ENCODE assay signal across 8 cellular contexts in genomic region chrX:71536285-71536684, GRCh38. TPM values are rescaled to one million over a fixed set of nuclear protein-coding genes. Genes with fewer than 3 reads are reported as not detected.
DNase-seq lines count a peak whose midpoint lies in the region; ATAC-seq and TF ChIP-seq lines count a peak whose summit lies in the region.

No MANE protein-coding gene starts in this region.

- no peaks in the 10 kb centered on the region for H3K9me3 ChIP-seq in CD8-positive, alpha-beta T cell (ENCODE audit: low read length)

- POLR2A ChIA-PET in CD8-positive, alpha-beta T cell (lab: Charles Lee), result interaction anchor here (0.7 to 6.2 kb wide), 6 partner anchors 9 to 170 kb away, joined by 3 to 42 read pairs (median 16); partner anchors contain the start of gene TAF1

- peak overlapping the region; percentile 48 for H3K4me3 ChIP-seq in CD8-positive, alpha-beta T cell (ENCODE audit: low read depth, low read length)
- peak overlapping the region; percentile 8 to 33 for H3K4me3 ChIP-seq in cardiac fibroblast (replicated peaks in 1 of 2; ENCODE audit: low read depth in 2 of 2, low read length in 2 of 2)

- peaks cover 44% of the 10 kb centered on the region for H3K4me1 Mint-ChIP-seq in CD8-positive, alpha-beta T cell (ENCODE audit: low read depth)
- peaks cover 54% of the 10 kb centered on the region for H3K4me1 Mint-ChIP-seq in osteocyte (ENCODE audit: unreplicated experiment)

- H3K27me3 ChIP-seq in CD8-positive, alpha-beta T cell (ENCODE audit: insufficient read depth, low read length), result no peaks in the 10 kb centered on the region

- no peaks in the 10 kb centered on the region for H3K27me3 Mint-ChIP-seq in CD8-positive, alpha-beta T cell (ENCODE audit: low read depth)
- no peaks in the 10 kb centered on the region for H3K27me3 Mint-ChIP-seq in osteocyte (ENCODE audit: unreplicated experiment)

- H3K9me3 Mint-ChIP-seq in CD8-positive, alpha-beta T cell, result no peaks in the 10 kb centered on the region
- no peaks in the 10 kb centered on the region for H3K9me3 Mint-ChIP-seq in osteocyte (ENCODE audit: unreplicated experiment)

- intact Hi-C loops in CD8-positive, alpha-beta T cell (cut with DNase I, micrococcal nuclease), result loop anchor here (10.0 kb wide), 3 partner anchors 251 to 441 kb away; partner anchors contain the start of genes FOXO4 (in 1 of the 2), NONO (in 1 of the 2) and ZMYM3 (in 1 of the 2)

- no peaks in the 10 kb centered on the region for H3K36me3 ChIP-seq in CD8-positive, alpha-beta T cell (ENCODE audit: insufficient read depth, low read length)

- peak overlapping the region; percentile 98 for H3K4me3 Mint-ChIP-seq in CD8-positive, alpha-beta T cell
- H3K4me3 Mint-ChIP-seq in osteocyte (ENCODE audit: unreplicated experiment), result peak overlapping the region; percentile 92

- no peak for ATAC-seq in CD8-positive, alpha-beta T cell
- ATAC-seq in GM18867 (IDR thresholded peaks at IDR 0.05; ENCODE audit: unreplicated experiment) (no peak), HG02870 (IDR thresholded peaks at IDR 0.05; ENCODE audit: unreplicated experiment) (no peak)

- H3K4me1 ChIP-seq in CD8-positive, alpha-beta T cell (ENCODE audit: insufficient read depth, low read length), result peaks cover 37% of the 10 kb centered on the region

- peaks cover 60% of the 10 kb centered on the region for H3K36me3 Mint-ChIP-seq in CD8-positive, alpha-beta T cell
- peaks cover 9% of the 10 kb centered on the region for H3K36me3 Mint-ChIP-seq in osteocyte (ENCODE audit: unreplicated experiment)

- H3K27ac Mint-ChIP-seq in CD8-positive, alpha-beta T cell, result peak overlapping the region; percentile 84
- H3K27ac Mint-ChIP-seq in osteocyte (ENCODE audit: unreplicated experiment), result peak overlapping the region; percentile 29

- no peak for TF ChIP-seq CTCF in CD8-positive, alpha-beta T cell (IDR thresholded peaks at IDR 0.05)
- TF ChIP-seq CTCF in cardiac fibroblast (IDR thresholded peaks at IDR 0.05; ENCODE audit: low read depth, low read length) (no peak), osteocyte (IDR thresholded peaks at IDR 0.05) (no peak)

- H3K27ac ChIP-seq in CD8-positive, alpha-beta T cell (ENCODE audit: low read depth, low read length), result no peak overlapping the region

- CTCF ChIA-PET in CD8-positive, alpha-beta T cell (lab: Charles Lee), result interaction anchor here (4.2 kb wide), 1 partner anchor 9 kb away, joined by 13 read pairs; no protein-coding TSS in a partner anchor

- DNase-seq in CD8-positive, alpha-beta T cell, result no peak
- DNase-seq in LHCN-M2 (ENCODE audit: low read depth) (peak; percentile 26), cardiac fibroblast (ENCODE audit: low read depth in 2 of 2) (no peak), osteocyte (ENCODE audit: extremely low spot score, unreplicated experiment) (no peak), mesenteric fat pad (ENCODE audit: low spot score) (no peak), AG08396 (ENCODE audit: low spot score) (no peak)

RNA-seq across cellular contexts. Expression of gene OGT, which starts 3.4 kb away (rescaled TPM):
- 100 to 1,000 TPM; 295 to 297 TPM for total RNA-seq in CD8-positive, alpha-beta T cell
- total RNA-seq in LHCN-M2 (2014; rRNA removed) (48.3 and 55.3 TPM in 2 replicates), osteocyte (210 and 238 TPM in 2 replicates), mesenteric fat pad (99.4 TPM)
- polyA plus RNA-seq in LHCN-M2 (2012), result 15.5 TPM

RNA-seq across cellular contexts. Expression of gene GCNA, which starts 42.0 kb away (rescaled TPM):
- total RNA-seq in CD8-positive, alpha-beta T cell, result 1 to 10 TPM; 2.5 to 3.9 TPM
- total RNA-seq in LHCN-M2 (2014; rRNA removed), result 2.1 and 2.2 TPM in 2 replicates
- 0.44 TPM for polyA plus RNA-seq in LHCN-M2 (2012)
- 4.4 and 4.6 TPM in 2 replicates for total RNA-seq in osteocyte
- 1.3 TPM for total RNA-seq in mesenteric fat pad
